In the genomic region with DNA sequence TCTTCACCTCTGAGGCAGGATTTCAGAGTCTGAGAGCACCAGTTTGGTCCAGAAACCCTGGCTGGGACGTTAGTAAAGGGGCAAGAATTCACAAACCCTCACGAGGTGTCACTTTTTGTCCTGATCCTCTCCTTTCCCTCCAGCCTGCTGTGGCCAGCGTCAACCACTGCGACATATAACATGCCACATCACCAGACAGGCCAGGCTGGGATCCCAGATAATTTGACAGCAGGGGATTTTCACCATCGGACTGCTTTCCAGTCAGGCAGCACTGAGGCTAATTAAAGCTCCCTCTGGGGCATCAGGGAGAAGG, we compare ENCODE assay signal across 8 cellular contexts. TPM values are rescaled to one million over a fixed set of nuclear protein-coding genes. Genes with fewer than 3 reads are reported as not detected.
DNase-seq lines count a peak whose midpoint lies in the region; ATAC-seq, FAIRE-seq and TF ChIP-seq lines count a peak whose summit lies in the region.

No MANE protein-coding gene starts in this region.

- TF ChIP-seq CTCF in bronchial epithelial cell (IDR thresholded peaks at IDR 0.05; ENCODE audit: insufficient read depth, low read length, severe bottlenecking) (no peak), lung (IDR thresholded peaks at IDR 0.05; ENCODE audit: control extremely low read depth, extremely low read depth) (no peak), upper lobe of left lung (IDR thresholded peaks at IDR 0.05) (no peak)

- H3K4me1 Mint-ChIP-seq in activated T-cell treated with anti-CD3 and anti-CD28 coated beads, Interleukin-2, amount 50 U/mL, for 72 hours (ENCODE audit: low read depth), result peaks cover 12% of the 10 kb centered on the region

- H3K9me3 ChIP-seq in lung (ENCODE audit: control insufficient read depth in 2 of 2, insufficient read depth in 1 of 2, low read length in 1 of 2) (no peaks in the 10 kb centered on the region), upper lobe of left lung (no peaks in the 10 kb centered on the region)

- no peak for FAIRE-seq in bronchial epithelial cell (lab: Jason Lieb, UNC)

- peak overlapping the region; percentile 90 to 91 for H3K4me3 Mint-ChIP-seq in activated T-cell treated with anti-CD3 and anti-CD28 coated beads, Interleukin-2, amount 50 U/mL, for 72 hours

- no peak for TF ChIP-seq EP300 in upper lobe of left lung (IDR thresholded peaks at IDR 0.05)

- H3K4me1 ChIP-seq in lung (ENCODE audit: control insufficient read depth in 2 of 2, insufficient read depth in 2 of 2, low read length in 2 of 2), result no peaks in the 10 kb centered on the region
- H3K4me1 ChIP-seq in upper lobe of left lung, result peaks cover 8 to 15% (median 12%) of the 10 kb centered on the region in 4 donors

- DNase-seq in activated T-cell treated with anti-CD3 and anti-CD28 coated beads, Interleukin-2, amount 50 U/mL, for 72 hours, result no peak
- DNase-seq in activated T-cell treated with anti-CD3 and anti-CD28 coated beads, Interleukin-2, amount 50 U/mL, for 48 hours, result no peak
- DNase-seq in bronchial epithelial cell (ENCODE audit: low read depth), result no peak
- no peak for DNase-seq in lung (ENCODE audit: low spot score)
- no peak for DNase-seq in upper lobe of left lung
- DNase-seq in NCI-H2227 treated with DMSO at 0.1 percent for 48 hours (lab: John Stamatoyannopoulos, UW), result no peak

- no peaks in the 10 kb centered on the region for H3K27me3 Mint-ChIP-seq in activated T-cell treated with anti-CD3 and anti-CD28 coated beads, Interleukin-2, amount 50 U/mL, for 72 hours (ENCODE audit: low read depth)

- H3K27me3 ChIP-seq in bronchial epithelial cell (ENCODE audit: control insufficient read depth, insufficient read depth, low read length), result no peaks in the 10 kb centered on the region
- H3K27me3 ChIP-seq in lung (ENCODE audit: control insufficient read depth, insufficient read depth), result no peaks in the 10 kb centered on the region
- H3K27me3 ChIP-seq in upper lobe of left lung, result no peaks in the 10 kb centered on the region

- H3K4me3 ChIP-seq in bronchial epithelial cell (ENCODE audit: low read depth, low read length) (peak overlapping the region; percentile 48), lung (no peak overlapping the region), upper lobe of left lung (peak overlapping the region in 3 of 4 donors; percentile 43 to 47 (median 46))

- H3K36me3 ChIP-seq in bronchial epithelial cell (ENCODE audit: control insufficient read depth, insufficient read depth, low read length) (no peaks in the 10 kb centered on the region), lung (ENCODE audit: control insufficient read depth in 2 of 2, insufficient read depth in 2 of 2, low read length in 2 of 2) (no peaks in the 10 kb centered on the region), upper lobe of left lung (no peaks in the 10 kb centered on the region)

- TF ChIP-seq POLR2A in upper lobe of left lung (IDR thresholded peaks at IDR 0.05), result no peak

- H3K27ac ChIP-seq in lung (ENCODE audit: low read depth in 1 of 2, low read length in 1 of 2) (peak overlapping the region; percentile 71 to 82), upper lobe of left lung (peak overlapping the region; percentile 77 to 93 (median 84))

- ATAC-seq in activated T-cell treated with anti-CD3 and anti-CD28 coated beads, Interleukin-2, amount 50 U/mL, for 72 hours (replicated peaks in 1 of 2), result peak; percentile 23 to 25
- ATAC-seq in lung (ENCODE audit: insufficient read depth, low FRiP score) (peak; percentile 29), upper lobe of left lung (ENCODE audit: low FRiP score in 2 of 2) (peak in 1 of 2 donors; percentile 36), HG03039 (IDR thresholded peaks at IDR 0.05; ENCODE audit: unreplicated experiment) (no peak), GM18867 (IDR thresholded peaks at IDR 0.05; ENCODE audit: unreplicated experiment) (no peak)

- H3K9me3 Mint-ChIP-seq in activated T-cell treated with anti-CD3 and anti-CD28 coated beads, Interleukin-2, amount 50 U/mL, for 72 hours, result no peaks in the 10 kb centered on the region

- H3K36me3 Mint-ChIP-seq in activated T-cell treated with anti-CD3 and anti-CD28 coated beads, Interleukin-2, amount 50 U/mL, for 72 hours (ENCODE audit: insufficient read depth in 2 of 2), result no peaks in the 10 kb centered on the region

- WGBS in lung, 2 donors, result 8 to 27% methylated on average over 5 of the region's 5 CpGs
- 9 to 10% methylated on average over 4 to 5 of the region's 5 CpGs for WGBS in upper lobe of left lung, 2 donors

- peak overlapping the region; percentile 87 for H3K27ac Mint-ChIP-seq in activated T-cell treated with anti-CD3 and anti-CD28 coated beads, Interleukin-2, amount 50 U/mL, for 72 hours

RNA-seq across cellular contexts. Expression of a gene that starts 36.8 kb away (rescaled TPM):
- total RNA-seq in activated T-cell treated with anti-CD3 and anti-CD28 coated beads, Interleukin-2, amount 50 U/mL, for 72 hours, result 1 to 10 TPM; 2.3 to 4.4 TPM
- 69.5 and 101 TPM in 2 replicates for total RNA-seq in bronchial epithelial cell
- total RNA-seq in lung, result 100 to 1,000 TPM in 1 of 2 donors, 10 to 100 TPM in 1; 63.3 to 195 TPM
- 10 to 100 TPM; 16.5 to 23.4 TPM for polyA plus RNA-seq in lung
- total RNA-seq in upper lobe of left lung, result 10 to 100 TPM; 47.8 to 86.4 (median 54.5) TPM

Comparison
In these comparisons a context has a peak if more than half of its experiments do, and no peak if none do; other contexts are left out.
1. ATAC-seq: peak in activated T-cell treated with anti-CD3 and anti-CD28 coated beads, Interleukin-2, amount 50 U/mL, for 72 hours (2 of 2) and lung (single experiment); none in HG03039 (single experiment) and GM18867 (single experiment).
2. RNA of a gene that starts 36.8 kb away (total RNA-seq): 63.3 to 195 TPM in lung, 69.5 to 101 TPM in bronchial epithelial cell and 47.8 to 86.4 TPM in upper lobe of left lung; 2.3 to 4.4 TPM in activated T-cell treated with anti-CD3 and anti-CD28 coated beads, Interleukin-2, amount 50 U/mL, for 72 hours; every median in the first group is over 4 times any median in the second.